8 cellular contexts compared by ENCODE assay signal in the genomic region with DNA sequence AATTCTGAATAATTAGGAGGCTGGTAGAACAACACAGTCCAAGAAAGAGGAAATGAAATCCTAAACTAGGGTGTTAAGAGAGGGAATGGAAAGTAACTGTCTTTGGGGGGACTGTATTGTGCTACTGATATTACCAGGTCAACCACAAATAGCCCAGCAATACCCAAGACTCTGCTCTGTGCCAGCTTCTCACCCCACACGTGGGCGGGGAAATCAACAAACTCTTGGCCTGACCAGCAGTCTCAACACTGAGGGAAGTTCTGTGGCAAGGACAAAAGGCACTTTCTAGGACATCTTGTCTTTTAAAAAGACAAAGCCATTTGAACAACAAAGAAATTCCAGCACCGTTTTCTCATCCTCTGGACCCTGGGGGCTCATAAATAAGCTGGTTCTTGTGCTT.
A peak's percentile ranks its signal among the peaks of the same experiment; 100 is the strongest.
DNase-seq lines count a peak whose midpoint lies in the region; ATAC-seq and TF ChIP-seq lines count a peak whose summit lies in the region.

No MANE protein-coding gene starts in this region.

- no peak overlapping the region for H3K4me3 ChIP-seq in ACC112 (ENCODE audit: low read depth, low read length)

- H3K27ac ChIP-seq in ACC112 (ENCODE audit: low read depth, low read length), result no peak overlapping the region

- peak; percentile 71 for ATAC-seq in GM19463 (IDR thresholded peaks at IDR 0.05; ENCODE audit: unreplicated experiment)
- peak; percentile 47 for ATAC-seq in HG03108 (IDR thresholded peaks at IDR 0.05; ENCODE audit: unreplicated experiment)

- peaks cover 31% of the 10 kb centered on the region for H3K4me1 ChIP-seq in ACC112 (ENCODE audit: control insufficient read depth, insufficient read depth, low read length, unreplicated experiment)

- no peaks in the 10 kb centered on the region for H3K27me3 ChIP-seq in ACC112 (ENCODE audit: insufficient read depth, low read length)

- no peaks in the 10 kb centered on the region for H3K9me3 Mint-ChIP-seq in progenitor cell of endocrine pancreas (ENCODE audit: low read depth)

- no peaks in the 10 kb centered on the region for H3K4me1 Mint-ChIP-seq in progenitor cell of endocrine pancreas (ENCODE audit: low read depth)

- no peaks in the 10 kb centered on the region for H3K27me3 Mint-ChIP-seq in progenitor cell of endocrine pancreas

- peak overlapping the region; percentile 91 for H2AFZ ChIP-seq in ACC112 (ENCODE audit: low read length, unreplicated experiment)

- no peaks in the 10 kb centered on the region for H3K36me3 Mint-ChIP-seq in progenitor cell of endocrine pancreas (ENCODE audit: insufficient read depth)

- no peak for TF ChIP-seq CTCF in progenitor cell of endocrine pancreas (IDR thresholded peaks at IDR 0.05; ENCODE audit: unreplicated experiment)

- peak; percentile 35 for DNase-seq in astrocyte of the hippocampus (ENCODE audit: low read depth, low spot score)
- DNase-seq in AG08395 (ENCODE audit: low spot score), result no peak
- no peak for DNase-seq in stimulated activated CD4-positive, alpha-beta T cell treated with anti-CD3 and anti-CD28 coated beads, Interleukin-12 subunit alpha, Interleukin-12 subunit beta, amount 100 ng/mL, for 4 hours
- DNase-seq in NCI-H1048 (lab: John Stamatoyannopoulos, UW), result no peak
- DNase-seq in progenitor cell of endocrine pancreas (ENCODE audit: low spot score, unreplicated experiment), result no peak

- H3K36me3 ChIP-seq in ACC112 (ENCODE audit: insufficient read depth, low read length), result no peaks in the 10 kb centered on the region

- H3K4me3 Mint-ChIP-seq in progenitor cell of endocrine pancreas (ENCODE audit: low read depth), result no peak overlapping the region

- H3K27ac Mint-ChIP-seq in progenitor cell of endocrine pancreas, result no peak overlapping the region

- no peaks in the 10 kb centered on the region for H3K79me2 ChIP-seq in ACC112 (ENCODE audit: control insufficient read depth, insufficient read depth, low read length, unreplicated experiment)
